1 cellular context compared by ENCODE assay signal in the genomic region with DNA sequence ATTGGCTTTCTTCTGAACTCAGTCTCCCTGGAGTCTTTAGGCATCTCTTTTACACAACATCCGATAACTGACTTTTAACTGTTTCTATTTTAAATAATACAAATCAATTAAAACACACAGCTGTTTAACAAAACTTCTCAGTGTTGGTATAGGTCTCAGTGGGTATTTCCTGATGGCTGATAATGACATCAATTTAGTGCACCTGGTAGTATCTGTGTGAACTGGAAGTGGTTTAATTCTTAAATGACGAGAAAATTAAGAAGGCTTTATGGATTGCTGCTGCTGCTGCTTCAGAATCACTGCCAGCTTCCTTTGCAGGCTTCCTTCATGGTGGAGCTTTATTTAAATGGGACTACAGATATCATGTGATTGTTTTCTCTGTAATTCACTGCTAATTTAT.
TF ChIP-seq lines count a peak whose summit lies in the region.

No MANE protein-coding gene starts in this region.

TF ChIP-seq in WTC11, 78 proteins besides CTCF, POLR2A, EP300 and RAD21 (continued from another document):
- TF ChIP-seq, protein P1, sequence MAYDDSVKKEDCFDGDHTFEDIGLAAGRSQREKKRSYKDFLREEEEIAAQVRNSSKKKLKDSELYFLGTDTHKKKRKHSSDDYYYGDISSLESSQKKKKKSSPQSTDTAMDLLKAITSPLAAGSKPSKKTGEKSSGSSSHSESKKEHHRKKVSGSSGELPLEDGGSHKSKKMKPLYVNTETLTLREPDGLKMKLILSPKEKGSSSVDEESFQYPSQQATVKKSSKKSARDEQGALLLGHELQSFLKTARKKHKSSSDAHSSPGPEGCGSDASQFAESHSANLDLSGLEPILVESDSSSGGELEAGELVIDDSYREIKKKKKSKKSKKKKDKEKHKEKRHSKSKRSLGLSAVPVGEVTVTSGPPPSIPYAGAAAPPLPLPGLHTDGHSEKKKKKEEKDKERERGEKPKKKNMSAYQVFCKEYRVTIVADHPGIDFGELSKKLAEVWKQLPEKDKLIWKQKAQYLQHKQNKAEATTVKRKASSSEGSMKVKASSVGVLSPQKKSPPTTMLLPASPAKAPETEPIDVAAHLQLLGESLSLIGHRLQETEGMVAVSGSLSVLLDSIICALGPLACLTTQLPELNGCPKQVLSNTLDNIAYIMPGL (CRISPR knock-in tag; IDR thresholded peaks at IDR 0.05): no peak
- TF ChIP-seq SMAD4 (CRISPR knock-in tag; IDR thresholded peaks at IDR 0.05) (no peak), TEAD4 (CRISPR knock-in tag; IDR thresholded peaks at IDR 0.05) (no peak), NFATC4 (CRISPR knock-in tag; IDR thresholded peaks at IDR 0.05) (no peak), RELA (CRISPR knock-in tag; IDR thresholded peaks at IDR 0.05; ENCODE audit: borderline replicate concordance) (no peak), KAT7 (CRISPR knock-in tag; IDR thresholded peaks at IDR 0.05; ENCODE audit: borderline replicate concordance) (no peak), ZNF423 (CRISPR knock-in tag; IDR thresholded peaks at IDR 0.05) (no peak)
